Comparison of ENCODE assay signal across 15 cellular contexts in genomic region chr9:94592683-94593082, GRCh38. TPM values are rescaled to one million over a fixed set of nuclear protein-coding genes. Genes with fewer than 3 reads are reported as not detected.
"Had no signal": no experiment of that assay in that cellular context is flagged by ENCODE, and none has a peak within 500 bp of the region (broad histone marks: within the 10 kb centered on the region; RNA-seq: fewer than 3 reads in every experiment).

No MANE protein-coding gene starts in this region.

RNA-seq across cellular contexts. Expression of gene FBP2, which starts 0.9 kb away (rescaled TPM):
- total RNA-seq: activated CD4-positive, alpha-beta memory T cell treated with anti-CD3 and anti-CD28 coated beads, Interleukin-2, amount 10 ng/mL, durations not matched to agents 7 days and 5 days; activated CD4-positive, alpha-beta T cell treated with anti-CD3 and anti-CD28 coated beads for 36 hours; activated CD4-positive, alpha-beta T cell treated with anti-CD3 and anti-CD28 coated beads, Interleukin-2, amount 10 ng/mL, durations not matched to agents 7 days and 5 days; activated CD8-positive, alpha-beta memory T cell treated with anti-CD3 and anti-CD28 coated beads, Interleukin-2, amount 10 ng/mL, durations not matched to agents 7 days and 5 days; activated CD8-positive, alpha-beta T cell treated with anti-CD3 and anti-CD28 coated beads, Interleukin-2, amount 10 ng/mL, durations not matched to agents 7 days and 5 days; activated naive CD8-positive, alpha-beta T cell treated with anti-CD3 and anti-CD28 coated beads, Interleukin-2, amount 10 ng/mL, durations not matched to agents 7 days and 5 days; activated T-helper 2 cell treated with anti-CD3 and anti-CD28 coated beads, Interferon-gamma antibody, Interleukin-2, Interleukin-4, amounts not matched to agents 10 μg/mL and 5 μg/mL and 100 μg/mL, durations not matched to agents 14 hours and 24 hours and 36 hours; ascending aorta; bronchial epithelial cell; cardiac muscle cell; T-cell; T-helper 1 cell treated with Interleukin-12 subunit alpha and Interleukin-12 subunit beta and Interleukin-4 antibody, amounts not matched to agents 30 ng/mL and 1 ng/mL, for 36 hours; T-helper 17 cell; T-helper 2 cell treated with Interferon-gamma antibody and Interleukin-4, amounts not matched to agents 100 ng/mL and 5 ng/mL, for 36 hours; WTC11 had no signal

RNA-seq across cellular contexts. Expression of gene PCAT7, which starts 37.8 kb away (rescaled TPM):
- total RNA-seq: activated CD4-positive, alpha-beta memory T cell treated with anti-CD3 and anti-CD28 coated beads, Interleukin-2, amount 10 ng/mL, durations not matched to agents 7 days and 5 days; activated CD4-positive, alpha-beta T cell treated with anti-CD3 and anti-CD28 coated beads for 36 hours; activated CD4-positive, alpha-beta T cell treated with anti-CD3 and anti-CD28 coated beads, Interleukin-2, amount 10 ng/mL, durations not matched to agents 7 days and 5 days; activated CD8-positive, alpha-beta memory T cell treated with anti-CD3 and anti-CD28 coated beads, Interleukin-2, amount 10 ng/mL, durations not matched to agents 7 days and 5 days; activated CD8-positive, alpha-beta T cell treated with anti-CD3 and anti-CD28 coated beads, Interleukin-2, amount 10 ng/mL, durations not matched to agents 7 days and 5 days; activated naive CD8-positive, alpha-beta T cell treated with anti-CD3 and anti-CD28 coated beads, Interleukin-2, amount 10 ng/mL, durations not matched to agents 7 days and 5 days; activated T-helper 2 cell treated with anti-CD3 and anti-CD28 coated beads, Interferon-gamma antibody, Interleukin-2, Interleukin-4, amounts not matched to agents 10 μg/mL and 5 μg/mL and 100 μg/mL, durations not matched to agents 14 hours and 24 hours and 36 hours; ascending aorta; bronchial epithelial cell; T-cell; T-helper 1 cell treated with Interleukin-12 subunit alpha and Interleukin-12 subunit beta and Interleukin-4 antibody, amounts not matched to agents 30 ng/mL and 1 ng/mL, for 36 hours; T-helper 17 cell; T-helper 2 cell treated with Interferon-gamma antibody and Interleukin-4, amounts not matched to agents 100 ng/mL and 5 ng/mL, for 36 hours had no signal

RNA-seq across cellular contexts. Expression of gene FBP1, which starts 46.6 kb away (rescaled TPM):
- total RNA-seq: bronchial epithelial cell; T-helper 2 cell treated with Interferon-gamma antibody and Interleukin-4, amounts not matched to agents 100 ng/mL and 5 ng/mL, for 36 hours had no signal
